In genomic region chr1:46603481-46603857, GRCh38 we compare ENCODE assay signal across 9 cellular contexts. TPM values are rescaled to one million over a fixed set of nuclear protein-coding genes. Genes with fewer than 3 reads are reported as not detected.
DNase-seq lines count a peak whose midpoint lies in the region; ATAC-seq and TF ChIP-seq lines count a peak whose summit lies in the region.
"Had no signal": no experiment of that assay in that cellular context is flagged by ENCODE, and none has a peak within 500 bp of the region (broad histone marks: within the 10 kb centered on the region; RNA-seq: fewer than 3 reads in every experiment).

No MANE protein-coding gene starts in this region.

- H3K4me3 ChIP-seq in PC-9 (peak overlapping the region; percentile 95), epithelial cell of proximal tubule (ENCODE audit: low read depth, low read length) (peak overlapping the region; percentile 96), ovary (peak overlapping the region; percentile 86)

- CTCF ChIA-PET in PC-9 (lab: Charles Lee), result no interaction called here

- TF ChIP-seq EP300 in ovary (IDR thresholded peaks at IDR 0.05), result no peak

- 0 to 3% (median 2%) methylated on average over 2 of the region's 2 CpGs for WGBS in ovary, 3 donors

- TF ChIP-seq CTCF in PC-9 (conservative IDR thresholded peaks at IDR 0.05) (no peak), epithelial cell of proximal tubule (conservative IDR thresholded peaks at IDR 0.05; ENCODE audit: low read depth, low read length) (no peak), ovary (IDR thresholded peaks at IDR 0.05) (no peak)

- no TSS peak for BruUV-seq in PC-9 (replicated peaks; lab: Mats Ljungman, UMichigan)

- peak overlapping the region; percentile 87 for H3K4me2 ChIP-seq in PC-9

- H2AFZ ChIP-seq in PC-9, result peak overlapping the region; percentile 90

- no peaks in the 10 kb centered on the region for H3K9me3 ChIP-seq in PC-9 (ENCODE audit: insufficient read depth, low read depth)
- no peaks in the 10 kb centered on the region for H3K9me3 ChIP-seq in ovary

- ATAC-seq in GM18511 (IDR thresholded peaks at IDR 0.05; ENCODE audit: unreplicated experiment), result peak; percentile 15
- no peak for ATAC-seq in HG02798 (IDR thresholded peaks at IDR 0.05; ENCODE audit: poor library complexity, unreplicated experiment)
- ATAC-seq in GM18858 (IDR thresholded peaks at IDR 0.05; ENCODE audit: unreplicated experiment), result no peak

- H3K27me3 ChIP-seq in PC-9 (ENCODE audit: insufficient read depth, low read depth), result no peaks in the 10 kb centered on the region
- no peaks in the 10 kb centered on the region for H3K27me3 ChIP-seq in ovary

- H3F3A ChIP-seq in PC-9 (ENCODE audit: insufficient read depth, low read depth), result peaks cover 9% of the 10 kb centered on the region; the same call in 1 of the 2 replicates

- H4K20me1 ChIP-seq in PC-9 (ENCODE audit: insufficient read depth), result no peaks in the 10 kb centered on the region

- TF ChIP-seq POLR2A in ovary (IDR thresholded peaks at IDR 0.05), result no peak

- POLR2A ChIA-PET in PC-9 (lab: Charles Lee; ENCODE audit: unreplicated experiment), result interaction anchor here (1.4 to 1.8 kb wide), 2 partner anchors 8 to 14 kb away, joined by 4 to 28 read pairs; partner anchors contain the start of gene MOB3C

- H3K27ac ChIP-seq in PC-9, result peak overlapping the region; percentile 31; the same call in 1 of the 2 replicates
- H3K27ac ChIP-seq in ovary, result peak overlapping the region in 1 of 2 donors; percentile 69

- H3K36me3 ChIP-seq in PC-9 (ENCODE audit: low read depth), result peaks cover 15% of the 10 kb centered on the region; the same call in 1 of the 2 replicates
- no peaks in the 10 kb centered on the region for H3K36me3 ChIP-seq in ovary

- DNase-seq in PC-9 (no peak), epithelial cell of proximal tubule (ENCODE audit: low read depth) (no peak), ovary (no peak), CD1c-positive myeloid dendritic cell (ENCODE audit: extremely low spot score) (no peak), SIG-M5 treated with dmso at 0.1 percent for 504 hours (lab: John Stamatoyannopoulos, UW; ENCODE audit: unreplicated experiment) (no peak)

- peaks cover 29% of the 10 kb centered on the region for H3K4me1 ChIP-seq in PC-9 (replicated peaks; ENCODE audit: insufficient read depth)
- H3K4me1 ChIP-seq in ovary (ENCODE audit: insufficient read depth), result peaks cover 6% of the 10 kb centered on the region

- intact Hi-C loops in PC-9 (cut with micrococcal nuclease; ENCODE audit: unreplicated experiment) (loop anchor here (5.0 kb wide), 1 partner anchor 64 kb away; the partner anchor contains the start of gene ATPAF1), ovary (cut with DNase I) (no loop called here)

- H3K79me2 ChIP-seq in PC-9 (ENCODE audit: low read depth), result peaks cover 36% of the 10 kb centered on the region

- H3K9me2 ChIP-seq in PC-9 (ENCODE audit: insufficient read depth), result no peaks in the 10 kb centered on the region

RNA-seq across cellular contexts. Expression of gene MKNK1, which starts 0.6 kb away (rescaled TPM):
- total RNA-seq in PC-9 (2021), result 103 and 112 TPM in 2 replicates
- 19.2 and 19.4 TPM in 2 replicates for total RNA-seq in epithelial cell of proximal tubule
- total RNA-seq in ovary, result 10 to 100 TPM; 21.0 to 39.3 (median 24.9) TPM
- 10 to 100 TPM; 21.9 to 34.0 TPM for polyA plus RNA-seq in ovary

RNA-seq across cellular contexts. Expression of gene MOB3C, which starts 13.1 kb away (rescaled TPM):
- total RNA-seq in PC-9 (2021) (33.9 and 35.2 TPM in 2 replicates), epithelial cell of proximal tubule (5.8 and 7.2 TPM in 2 replicates), ovary (10 to 100 TPM; 10.1 to 25.3 (median 19.3) TPM)
- 10 to 100 TPM; 13.2 to 29.2 TPM for polyA plus RNA-seq in ovary

RNA-seq across cellular contexts. Expression of gene KNCN, which starts 52.0 kb away (rescaled TPM):
- not detected in 2 replicates for total RNA-seq in PC-9 (2021)
- not detected in 2 replicates for total RNA-seq in epithelial cell of proximal tubule
- total RNA-seq in ovary, result under 1 TPM in 1 of 7 donors, not detected in 6; 0.08 TPM
- polyA plus RNA-seq in ovary, result not detected
- total RNA-seq: T-helper 2 cell treated with Interferon-gamma antibody and Interleukin-4, amounts not matched to agents 100 ng/mL and 5 ng/mL, for 36 hours had no signal
